Comparison of ENCODE assay signal across 8 cellular contexts in the genomic region with DNA sequence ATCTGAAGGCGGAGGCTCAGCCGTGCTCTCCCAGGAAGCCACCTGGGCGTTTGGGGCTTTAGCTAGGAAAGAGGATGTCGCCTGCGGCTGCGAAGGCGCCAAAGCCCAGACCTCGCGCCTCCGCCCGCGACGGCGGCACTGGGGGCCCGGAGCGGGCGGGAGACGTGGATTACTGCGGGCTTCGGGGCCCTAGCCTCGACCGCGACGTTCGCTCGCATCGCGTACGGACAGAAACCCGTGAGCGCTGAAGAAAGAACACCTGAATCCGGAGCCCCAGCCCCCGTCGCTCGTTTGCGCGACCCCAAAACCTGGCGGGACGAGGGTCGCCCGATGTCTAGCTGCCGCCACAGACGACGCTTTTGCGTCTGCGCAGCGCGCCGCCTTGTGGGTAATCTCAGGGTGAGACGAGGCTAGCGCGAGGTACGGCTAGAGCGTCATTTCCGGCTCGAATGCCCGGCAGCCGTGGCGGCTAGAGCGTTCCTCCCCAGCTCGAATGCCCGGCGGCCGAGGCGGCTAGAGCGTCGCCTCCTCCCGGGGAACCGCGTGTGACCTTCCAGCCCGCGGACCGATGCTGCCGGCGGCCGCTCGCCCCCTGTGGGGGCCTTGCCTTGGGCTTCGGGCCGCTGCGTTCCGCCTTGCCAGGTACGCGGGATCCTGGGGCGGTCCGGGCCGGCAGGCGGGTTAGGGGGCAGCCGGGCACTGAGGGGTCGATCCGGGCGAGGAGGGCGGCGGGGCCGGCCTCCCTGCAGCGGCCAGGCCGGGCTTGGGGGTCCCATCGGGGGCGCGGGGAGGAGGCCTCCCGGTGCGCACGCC. TPM values are rescaled to one million over a fixed set of nuclear protein-coding genes. Genes with fewer than 3 reads are reported as not detected.
DNase-seq lines count a peak whose midpoint lies in the region; ATAC-seq and TF ChIP-seq lines count a peak whose summit lies in the region.

A gene (plus strand): TSS at position 434 of the 813 bp plus-strand sequence. CDS start 135 bp downstream, at position 569.

- H3K9me3 Mint-ChIP-seq in naive thymus-derived CD8-positive, alpha-beta T cell: no peaks in the 10 kb centered on the region
- no peaks in the 10 kb centered on the region for H3K9me3 Mint-ChIP-seq in stimulated activated naive B cell treated with anti-CD40 and anti-IgM and Interleukin-4, amounts not matched to agents 10 μg/mL and 1 μg/mL and 100 μg/mL, for 72 hours

- peak within 1 kb of the TSS; percentile 87 for H3K4me3 ChIP-seq in fibroblast of mammary gland (ENCODE audit: control insufficient read depth, low read depth, low read length)

- POLR2A ChIA-PET in naive thymus-derived CD8-positive, alpha-beta T cell (lab: Charles Lee): interaction anchor here (0.6 to 4.6 kb wide), 16 partner anchors 10 to 569 kb away, joined by 3 to 75 read pairs (median 5); a partner anchor contains a TSS

- H3K27ac Mint-ChIP-seq in naive thymus-derived CD8-positive, alpha-beta T cell: peak within 1 kb of the TSS; percentile 78 to 97 (median 95)
- H3K27ac Mint-ChIP-seq in stimulated activated naive B cell treated with anti-CD40 and anti-IgM and Interleukin-4, amounts not matched to agents 10 μg/mL and 1 μg/mL and 100 μg/mL, for 72 hours: peak within 1 kb of the TSS; percentile 99

- H3K27me3 Mint-ChIP-seq in naive thymus-derived CD8-positive, alpha-beta T cell: no peaks in the 10 kb centered on the region
- H3K27me3 Mint-ChIP-seq in stimulated activated naive B cell treated with anti-CD40 and anti-IgM and Interleukin-4, amounts not matched to agents 10 μg/mL and 1 μg/mL and 100 μg/mL, for 72 hours: no peaks in the 10 kb centered on the region

- no peak for TF ChIP-seq CTCF in fibroblast of mammary gland (conservative IDR thresholded peaks at IDR 0.05; ENCODE audit: control insufficient read depth, insufficient read depth, low read depth, low read length)

- H3K4me3 Mint-ChIP-seq in naive thymus-derived CD8-positive, alpha-beta T cell: peak within 1 kb of the TSS; percentile 85 to 92 (median 90)
- H3K4me3 Mint-ChIP-seq in stimulated activated naive B cell treated with anti-CD40 and anti-IgM and Interleukin-4, amounts not matched to agents 10 μg/mL and 1 μg/mL and 100 μg/mL, for 72 hours: peak within 1 kb of the TSS; percentile 96 to 99

- H3K36me3 Mint-ChIP-seq in naive thymus-derived CD8-positive, alpha-beta T cell: peaks cover 0 to 47% (median 3%) of the 10 kb centered on the region in 3 donors
- peaks cover 42 to 52% of the 10 kb centered on the region in 2 donors for H3K36me3 Mint-ChIP-seq in stimulated activated naive B cell treated with anti-CD40 and anti-IgM and Interleukin-4, amounts not matched to agents 10 μg/mL and 1 μg/mL and 100 μg/mL, for 72 hours

- ATAC-seq in GM21737 (IDR thresholded peaks at IDR 0.05; ENCODE audit: unreplicated experiment): peak; percentile 70
- peak; percentile 89 to 92 for ATAC-seq in naive thymus-derived CD8-positive, alpha-beta T cell
- ATAC-seq in stimulated activated naive B cell treated with anti-CD40 and anti-IgM and Interleukin-4, amounts not matched to agents 10 μg/mL and 1 μg/mL and 100 μg/mL, for 72 hours (replicated peaks): peak; percentile 94

- peaks cover 7 to 44% (median 30%) of the 10 kb centered on the region in 4 donors for H3K4me1 Mint-ChIP-seq in naive thymus-derived CD8-positive, alpha-beta T cell
- peaks cover 23 to 56% of the 10 kb centered on the region in 2 donors for H3K4me1 Mint-ChIP-seq in stimulated activated naive B cell treated with anti-CD40 and anti-IgM and Interleukin-4, amounts not matched to agents 10 μg/mL and 1 μg/mL and 100 μg/mL, for 72 hours

- peak; percentile 67 for DNase-seq in DMS79 treated with DMSO at 0.1 percent for 48 hours (lab: John Stamatoyannopoulos, UW)
- peak; percentile 96 for DNase-seq in Kasumi-1 (lab: John Stamatoyannopoulos, UW)
- DNase-seq in RKO (ENCODE audit: low spot score): peak; percentile 93
- peak; percentile 75 to 82 for DNase-seq in activated T-helper 1 cell treated with anti-CD3 and anti-CD28 coated beads, Interleukin-2, amount 50 U/mL, for 16 hours (ENCODE audit: low read depth in 1 of 2, low spot score in 1 of 2)
- DNase-seq in fibroblast of mammary gland (ENCODE audit: low read depth): peak; percentile 89
- DNase-seq in naive thymus-derived CD8-positive, alpha-beta T cell: peak; percentile 76 to 92 (median 84)
- DNase-seq in stimulated activated naive B cell treated with anti-CD40 and anti-IgM and Interleukin-4, amounts not matched to agents 10 μg/mL and 1 μg/mL and 100 μg/mL, for 72 hours: peak; percentile 84

RNA-seq across cellular contexts. Expression of the gene that starts here (rescaled TPM):
- total RNA-seq in naive thymus-derived CD8-positive, alpha-beta T cell: 10 to 100 TPM; 23.8 to 25.9 TPM
- 10 to 100 TPM; 48.0 to 60.2 (median 48.0) TPM for polyA plus RNA-seq in naive thymus-derived CD8-positive, alpha-beta T cell

Comparison
In these comparisons a context has a peak if more than half of its experiments do, and no peak if none do; other contexts are left out.
1. Peak in every context shown above with its lines: DNase-seq, ATAC-seq and H3K4me3 ChIP-seq.